Comparison of ENCODE assay signal across 26 cellular contexts in the genomic region with DNA sequence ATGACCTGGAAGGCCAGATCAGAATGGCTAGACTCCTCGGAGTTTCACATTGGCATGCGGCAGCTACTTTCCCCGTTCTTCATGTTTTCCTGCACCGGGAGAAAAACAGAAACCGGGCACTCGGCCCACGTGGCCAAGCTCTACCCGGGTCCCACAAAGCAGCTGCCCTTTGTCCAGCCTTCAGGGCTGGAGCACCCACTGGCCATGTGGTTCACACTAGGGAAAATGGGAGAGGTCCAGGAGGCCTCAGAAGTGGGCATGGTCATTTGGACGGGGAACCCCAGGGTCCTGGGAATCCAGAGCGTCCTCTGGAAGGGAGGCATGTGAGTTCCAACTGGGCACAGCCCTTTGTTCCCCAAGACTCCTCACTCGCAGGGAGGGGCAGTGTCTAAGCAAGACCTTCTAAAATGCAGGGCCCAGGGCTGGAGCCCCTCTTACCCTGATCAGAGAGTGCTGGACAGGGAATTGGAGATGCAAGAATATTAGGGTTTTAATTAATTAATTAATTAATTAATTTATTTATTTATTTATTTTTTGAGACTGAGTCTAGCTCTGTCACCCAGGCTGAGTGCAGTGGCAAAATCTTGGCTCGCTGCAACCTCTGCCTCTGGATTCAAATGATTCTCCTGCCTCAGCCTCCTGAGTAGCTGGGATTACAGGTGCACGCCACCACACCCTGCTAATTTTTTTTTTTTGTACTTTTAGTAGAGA.
"Had no signal": no experiment of that assay in that cellular context is flagged by ENCODE, and none has a peak within 500 bp of the region (broad histone marks: within the 10 kb centered on the region; RNA-seq: fewer than 3 reads in every experiment).

No MANE protein-coding gene starts in this region.

- H3K27ac Mint-ChIP-seq: activated CD4-positive, alpha-beta T cell treated with anti-CD3 and anti-CD28 coated beads, Interleukin-2, amount 10 ng/mL, durations not matched to agents 7 days and 5 days; activated CD8-positive, alpha-beta memory T cell treated with anti-CD3 and anti-CD28 coated beads, Interleukin-2, amount 10 ng/mL, durations not matched to agents 7 days and 5 days; activated CD8-positive, alpha-beta T cell treated with anti-CD3 and anti-CD28 coated beads for 36 hours; activated naive CD4-positive, alpha-beta T cell treated with anti-CD3 and anti-CD28 coated beads, Interleukin-2, amount 50 U/mL, for 72 hours; activated T-helper 1 cell treated with anti-CD3 and anti-CD28 coated beads, Interleukin-12 subunit alpha, Interleukin-12 subunit beta, Interleukin-2, Interleukin-4 antibody, amounts not matched to agents 30 ng/mL and 10 ng/mL and 1 ng/mL, durations not matched to agents 14 hours and 24 hours and 36 hours; natural killer cell treated with Interleukin-12 subunit alpha and Interleukin-12 subunit beta and Interleukin-15 and Interleukin-18, amount 100 ng/mL, for 72 hours; stimulated activated naive CD8-positive, alpha-beta T cell treated with anti-CD3 and anti-CD28 coated beads, Interleukin-15, Interleukin-2, amounts not matched to agents 100 ng/mL and 50 ng/mL, for 24 hours; T-helper 2 cell treated with Interferon-gamma antibody and Interleukin-4, amounts not matched to agents 5 μg/mL and 100 μg/mL, for 36 hours had no signal

- DNase-seq: activated CD4-positive, alpha-beta T cell treated with anti-CD3 and anti-CD28 coated beads, Interleukin-2, amount 10 ng/mL, durations not matched to agents 7 days and 5 days; activated CD4-positive, CD25-positive, alpha-beta regulatory T cell treated with anti-CD3 and anti-CD28 coated beads, Interleukin-2, amount 50 U/mL, for 72 hours; activated CD8-positive, alpha-beta memory T cell treated with anti-CD3 and anti-CD28 coated beads, Interleukin-2, amount 10 ng/mL, durations not matched to agents 7 days and 5 days; activated CD8-positive, alpha-beta T cell treated with anti-CD3 and anti-CD28 coated beads for 36 hours; activated gamma-delta T cell treated with Interleukin-2 at 50 U/mL for 16 hours; brain microvascular endothelial cell; effector memory CD4-positive, alpha-beta T cell; foreskin melanocyte; kidney; left lung; midbrain; ovary; stimulated activated CD4-positive, alpha-beta T cell treated with anti-CD3 and anti-CD28 coated beads, Interleukin-4, amount 100 ng/mL, for 4 hours had no signal

- H3K9me3 Mint-ChIP-seq: activated CD4-positive, alpha-beta T cell treated with anti-CD3 and anti-CD28 coated beads, Interleukin-2, amount 10 ng/mL, durations not matched to agents 7 days and 5 days; activated CD8-positive, alpha-beta T cell treated with anti-CD3 and anti-CD28 coated beads for 36 hours; activated naive CD4-positive, alpha-beta T cell treated with anti-CD3 and anti-CD28 coated beads, Interleukin-2, amount 50 U/mL, for 72 hours; activated T-helper 1 cell treated with anti-CD3 and anti-CD28 coated beads, Interleukin-12 subunit alpha, Interleukin-12 subunit beta, Interleukin-2, Interleukin-4 antibody, amounts not matched to agents 30 ng/mL and 10 ng/mL and 1 ng/mL, durations not matched to agents 14 hours and 24 hours and 36 hours; natural killer cell treated with Interleukin-12 subunit alpha and Interleukin-12 subunit beta and Interleukin-15 and Interleukin-18, amount 100 ng/mL, for 72 hours; stimulated activated naive CD8-positive, alpha-beta T cell treated with anti-CD3 and anti-CD28 coated beads, Interleukin-15, Interleukin-2, amounts not matched to agents 100 ng/mL and 50 ng/mL, for 24 hours; T-helper 2 cell treated with Interferon-gamma antibody and Interleukin-4, amounts not matched to agents 5 μg/mL and 100 μg/mL, for 36 hours had no signal

- H3K36me3 Mint-ChIP-seq: activated CD8-positive, alpha-beta memory T cell treated with anti-CD3 and anti-CD28 coated beads, Interleukin-2, amount 10 ng/mL, durations not matched to agents 7 days and 5 days; activated naive CD4-positive, alpha-beta T cell treated with anti-CD3 and anti-CD28 coated beads, Interleukin-2, amount 50 U/mL, for 72 hours; natural killer cell treated with Interleukin-12 subunit alpha and Interleukin-12 subunit beta and Interleukin-15 and Interleukin-18, amount 100 ng/mL, for 72 hours had no signal

- H3K27me3 ChIP-seq: ascending aorta, brain microvascular endothelial cell, left lung, neutrophil, ovary, suprapubic skin, tibial nerve, vagina had no signal

- H3K36me3 ChIP-seq: ascending aorta, brain microvascular endothelial cell, left lung, neutrophil, ovary, prostate gland, suprapubic skin, tibial nerve, vagina had no signal

- H3K27ac ChIP-seq: ascending aorta, brain microvascular endothelial cell, left lung, neutrophil, ovary, prostate gland, suprapubic skin, tibial nerve, vagina, VCaP had no signal

- ATAC-seq: activated CD8-positive, alpha-beta memory T cell treated with anti-CD3 and anti-CD28 coated beads, Interleukin-2, amount 10 ng/mL, durations not matched to agents 7 days and 5 days; activated CD8-positive, alpha-beta T cell treated with anti-CD3 and anti-CD28 coated beads for 36 hours; activated naive CD4-positive, alpha-beta T cell treated with anti-CD3 and anti-CD28 coated beads, Interleukin-2, amount 50 U/mL, for 72 hours; esophagus mucosa; left lung; natural killer cell treated with Interleukin-12 subunit alpha and Interleukin-12 subunit beta and Interleukin-15 and Interleukin-18, amount 100 ng/mL, for 72 hours had no signal

- H3K4me1 ChIP-seq: ascending aorta, prostate gland, tibial nerve had no signal

- H3K9me3 ChIP-seq: ascending aorta, left lung, neutrophil, ovary, prostate gland, suprapubic skin, tibial nerve, vagina had no signal

- H3K4me3 ChIP-seq: ascending aorta, left lung, ovary, prostate gland, suprapubic skin, tibial nerve, vagina had no signal

- H3K27me3 Mint-ChIP-seq: activated CD4-positive, alpha-beta T cell treated with anti-CD3 and anti-CD28 coated beads, Interleukin-2, amount 10 ng/mL, durations not matched to agents 7 days and 5 days; activated CD8-positive, alpha-beta memory T cell treated with anti-CD3 and anti-CD28 coated beads, Interleukin-2, amount 10 ng/mL, durations not matched to agents 7 days and 5 days; stimulated activated naive CD8-positive, alpha-beta T cell treated with anti-CD3 and anti-CD28 coated beads, Interleukin-15, Interleukin-2, amounts not matched to agents 100 ng/mL and 50 ng/mL, for 24 hours had no signal

- H3K4me3 Mint-ChIP-seq: activated CD4-positive, alpha-beta T cell treated with anti-CD3 and anti-CD28 coated beads, Interleukin-2, amount 10 ng/mL, durations not matched to agents 7 days and 5 days; activated CD8-positive, alpha-beta memory T cell treated with anti-CD3 and anti-CD28 coated beads, Interleukin-2, amount 10 ng/mL, durations not matched to agents 7 days and 5 days; activated CD8-positive, alpha-beta T cell treated with anti-CD3 and anti-CD28 coated beads for 36 hours; activated T-helper 1 cell treated with anti-CD3 and anti-CD28 coated beads, Interleukin-12 subunit alpha, Interleukin-12 subunit beta, Interleukin-2, Interleukin-4 antibody, amounts not matched to agents 30 ng/mL and 10 ng/mL and 1 ng/mL, durations not matched to agents 14 hours and 24 hours and 36 hours; natural killer cell treated with Interleukin-12 subunit alpha and Interleukin-12 subunit beta and Interleukin-15 and Interleukin-18, amount 100 ng/mL, for 72 hours; stimulated activated naive CD8-positive, alpha-beta T cell treated with anti-CD3 and anti-CD28 coated beads, Interleukin-15, Interleukin-2, amounts not matched to agents 100 ng/mL and 50 ng/mL, for 24 hours; T-helper 2 cell treated with Interferon-gamma antibody and Interleukin-4, amounts not matched to agents 5 μg/mL and 100 μg/mL, for 36 hours had no signal
